Comparison of ENCODE assay signal across 8 cellular contexts in the genomic region with DNA sequence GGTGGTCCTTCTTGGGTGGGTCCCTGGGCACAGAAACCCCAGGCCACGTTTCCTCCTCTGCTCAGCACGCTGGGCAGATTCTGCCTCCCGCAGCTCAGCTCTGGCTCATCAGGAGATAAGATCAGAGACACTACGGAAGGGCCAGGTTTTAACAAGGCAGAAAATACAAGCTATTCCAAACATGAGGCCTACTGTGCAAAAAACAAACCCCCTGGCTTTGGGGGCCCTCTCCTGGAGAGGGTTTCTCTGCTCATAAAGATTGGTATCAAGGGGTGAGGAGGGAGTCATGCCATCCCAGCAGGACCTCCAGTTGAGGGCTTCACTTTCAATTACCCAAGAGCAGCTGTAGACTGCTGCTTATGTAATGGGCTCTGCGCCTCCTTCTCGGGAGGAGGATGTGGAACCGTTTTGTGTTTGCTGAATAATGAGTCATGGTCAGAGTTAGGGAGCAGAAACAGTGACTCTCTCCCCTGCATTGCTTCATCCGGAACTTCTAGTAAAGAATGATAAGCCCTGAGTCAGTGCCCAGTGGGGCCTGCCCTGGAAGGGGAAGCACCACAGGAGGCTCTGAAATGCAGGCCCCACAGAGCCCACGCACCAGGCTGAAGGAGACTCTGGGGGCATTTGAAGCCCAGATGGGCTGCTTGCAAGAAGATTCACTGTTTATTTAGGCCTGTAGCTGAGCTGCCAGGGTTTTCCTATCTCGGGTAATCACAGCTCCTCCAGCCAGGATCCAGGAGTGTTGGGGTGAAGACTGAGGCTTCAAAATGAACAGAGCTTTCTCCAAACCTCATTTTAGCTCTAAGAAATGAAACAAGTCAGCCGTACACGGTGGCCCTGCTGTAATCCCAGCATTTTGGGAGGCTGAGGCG.
DNase-seq lines count a peak whose midpoint lies in the region; ATAC-seq and TF ChIP-seq lines count a peak whose summit lies in the region.

No MANE protein-coding gene starts in this region.

- TF ChIP-seq CTCF in lower lobe of right lung (IDR thresholded peaks at IDR 0.05): no peak

- H3K4me1 ChIP-seq in lower lobe of right lung: peaks cover 36% of the 10 kb centered on the region

- intact Hi-C loops in lower lobe of right lung (cut with DNase I): no loop called here

- H3K9me3 ChIP-seq in lower lobe of right lung: no peaks in the 10 kb centered on the region

- no peak overlapping the region for H3K4me3 ChIP-seq in lower lobe of right lung

- peak overlapping the region; percentile 87 for H3K27ac ChIP-seq in lower lobe of right lung

- no peaks in the 10 kb centered on the region for H3K36me3 ChIP-seq in lower lobe of right lung

- H3K27me3 ChIP-seq in lower lobe of right lung (ENCODE audit: low read depth): no peaks in the 10 kb centered on the region

- peak; percentile 93 for ATAC-seq in GM19438 (IDR thresholded peaks at IDR 0.05; ENCODE audit: low read depth, unreplicated experiment)
- peak; percentile 96 for ATAC-seq in HG03457 (IDR thresholded peaks at IDR 0.05; ENCODE audit: unreplicated experiment)
- ATAC-seq in lower lobe of right lung: peak; percentile 97

- in situ Hi-C loops in Caki2 (cut with HindIII; ENCODE audit: low pct_unique_long_range_greater_than_20kb, low sequenced_read_pairs) (no loop called here), G401 (cut with HindIII; ENCODE audit: low sequenced_read_pairs) (no loop called here)

- DNase-seq in Caki2 (ENCODE audit: low read depth) (peak; percentile 98), SKM-1 treated with dmso at 0.1 percent for 144 hours (lab: John Stamatoyannopoulos, UW; ENCODE audit: unreplicated experiment) (peak; percentile 90), dermis blood vessel endothelial cell (peak; percentile 97), lower lobe of right lung (peak; percentile 86), G401 (ENCODE audit: low spot score) (no peak)
- DNase-seq in stimulated activated CD4-positive, alpha-beta T cell treated with anti-CD3 and anti-CD28 coated beads, TNF-alpha, amount 100 ng/mL, for 48 hours (ENCODE audit: low read depth in 3 of 3): peak; percentile 19 to 59 (median 40)
